Comparison of ENCODE assay signal across 11 cellular contexts in the genomic region with DNA sequence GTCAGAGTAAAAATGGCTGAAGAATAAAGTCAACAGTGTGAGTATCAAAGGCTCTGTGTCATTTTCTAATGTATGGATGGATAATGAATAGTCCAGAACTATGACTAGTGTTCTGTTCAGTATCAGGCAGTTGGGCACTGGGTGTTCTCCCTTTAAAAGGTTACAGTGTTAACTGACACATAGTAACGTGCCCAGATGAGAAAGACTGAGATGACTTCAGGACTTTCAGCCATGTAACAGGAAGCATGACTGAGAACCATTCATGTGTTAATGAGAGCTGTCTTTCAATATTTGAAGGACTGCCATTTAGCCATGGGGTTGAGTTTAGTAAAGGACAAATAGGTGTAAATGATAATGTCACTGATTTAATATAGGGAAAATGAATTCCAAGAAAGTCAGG.
A peak's percentile ranks its signal among the peaks of the same experiment; 100 is the strongest.
DNase-seq lines count a peak whose midpoint lies in the region; ATAC-seq, FAIRE-seq and TF ChIP-seq lines count a peak whose summit lies in the region.
"Had no signal": no experiment of that assay in that cellular context is flagged by ENCODE, and none has a peak within 500 bp of the region (broad histone marks: within the 10 kb centered on the region; RNA-seq: fewer than 3 reads in every experiment).

No MANE protein-coding gene starts in this region.

- peaks cover 9% of the 10 kb centered on the region for H3K4me1 Mint-ChIP-seq in astrocyte (ENCODE audit: low read depth, unreplicated experiment)
- H3K4me1 Mint-ChIP-seq: IgD-negative memory B cell had no signal

- POLR2A ChIA-PET in SK-N-SH (lab: Yijun Ruan, JAX) = no interaction called here

- H3K36me3 Mint-ChIP-seq in astrocyte (ENCODE audit: low read depth, unreplicated experiment) = no peaks in the 10 kb centered on the region
- H3K36me3 Mint-ChIP-seq: IgD-negative memory B cell had no signal

- no peak overlapping the region for H2BK15ac ChIP-seq in neuronal stem cell (ENCODE audit: low read length)

- H3K9me2 ChIP-seq in SK-N-SH = no peaks in the 10 kb centered on the region

- H3K4me1 ChIP-seq in astrocyte (ENCODE audit: insufficient read depth, low read length) = peaks cover 5% of the 10 kb centered on the region
- peaks cover 0 to 11% of the 10 kb centered on the region in 2 experiments; a peak in 2 of 4 replicates for H3K4me1 ChIP-seq in SK-N-SH (ENCODE audit: control insufficient read depth in 1 of 2, insufficient read depth in 2 of 2, low read depth in 1 of 2, low read length in 1 of 2)
- peaks cover 0 to 10% of the 10 kb centered on the region in 2 donors for H3K4me1 ChIP-seq in neuronal stem cell (ENCODE audit: control insufficient read depth in 2 of 2, insufficient read depth in 1 of 2, low read depth in 1 of 2, low read length in 2 of 2)
- H3K4me1 ChIP-seq: Caco-2 had no signal

- H2AK5ac ChIP-seq in neuronal stem cell (ENCODE audit: low read depth, low read length) = no peak overlapping the region

- H3K27me3 Mint-ChIP-seq in astrocyte (ENCODE audit: low read depth, unreplicated experiment) = no peaks in the 10 kb centered on the region
- H3K27me3 Mint-ChIP-seq: IgD-negative memory B cell had no signal

- H3K4ac ChIP-seq in neuronal stem cell (ENCODE audit: low read length) = no peak overlapping the region

- H3K4me3 ChIP-seq in astrocyte (ENCODE audit: insufficient read depth, low read depth, low read length) (no peak overlapping the region), SK-N-SH (ENCODE audit: low read depth in 2 of 2, low read length in 1 of 2) (no peak overlapping the region), neuronal stem cell (ENCODE audit: low read length in 2 of 2) (no peak overlapping the region)

- WGBS in SK-N-SH (ENCODE audit: low lambda C conversion rate) = 74% methylated on average over 1 of the region's 1 CpG
- WGBS in neuronal stem cell (ENCODE audit: extremely low coverage in 2 of 2, insufficient read length in 2 of 2, insufficient replicate concordance in 1 of 2), 2 donors = no CpG with 5 or more reads among the region's 1 CpG

- no peak for TF ChIP-seq RAD21 in SK-N-SH (IDR thresholded peaks at IDR 0.05; ENCODE audit: low read length)

- H3K14ac ChIP-seq in neuronal stem cell (ENCODE audit: low read length) = no peak overlapping the region

- peak; percentile 90 for ATAC-seq in GM19468 (IDR thresholded peaks at IDR 0.05; ENCODE audit: extremely low read depth, unreplicated experiment)
- ATAC-seq in HG03103 (IDR thresholded peaks at IDR 0.05; ENCODE audit: low read depth, unreplicated experiment) = peak; percentile 98
- no peak for ATAC-seq in left lobe of liver

- no peaks in the 10 kb centered on the region for H4K20me1 ChIP-seq in astrocyte (ENCODE audit: insufficient read depth, low read length)
- no peaks in the 10 kb centered on the region for H4K20me1 ChIP-seq in SK-N-SH (ENCODE audit: insufficient read depth)

- H3K36me3 ChIP-seq in astrocyte (ENCODE audit: insufficient read depth, low read length) = no peaks in the 10 kb centered on the region
- peaks cover 4 to 18% of the 10 kb centered on the region in 2 experiments for H3K36me3 ChIP-seq in SK-N-SH (replicated peaks in 1 of 2; ENCODE audit: control insufficient read depth in 1 of 2, insufficient read depth in 2 of 2, low read length in 1 of 2)
- no peaks in the 10 kb centered on the region for H3K36me3 ChIP-seq in neuronal stem cell (replicated peaks in 1 of 2; ENCODE audit: control insufficient read depth in 2 of 2, insufficient read depth in 2 of 2, low read length in 2 of 2)

- H3K4me2 ChIP-seq in astrocyte (ENCODE audit: low read length) (no peak overlapping the region), SK-N-SH (no peak overlapping the region), neuronal stem cell (ENCODE audit: insufficient read depth, low read length, poor library complexity, severe bottlenecking) (no peak overlapping the region)

- H3K27ac Mint-ChIP-seq in astrocyte (ENCODE audit: unreplicated experiment) = peak overlapping the region; percentile 42
- H3K27ac Mint-ChIP-seq: IgD-negative memory B cell; T-helper 1 cell treated with Interleukin-12 subunit alpha and Interleukin-12 subunit beta and Interleukin-4 antibody, amounts not matched to agents 30 μg/mL and 1 μg/mL, for 36 hours had no signal

- H2BK120ac ChIP-seq in neuronal stem cell (ENCODE audit: low read depth, low read length) = no peak overlapping the region

- H3K23ac ChIP-seq in neuronal stem cell (ENCODE audit: low read depth, low read length, poor library complexity) = no peak overlapping the region

- TF ChIP-seq EP300 in SK-N-SH (IDR thresholded peaks at IDR 0.05; ENCODE audit: borderline replicate concordance in 1 of 2, low read depth in 1 of 2, low read length in 1 of 2) = no peak

- H2BK5ac ChIP-seq in neuronal stem cell (ENCODE audit: low read length) = no peak overlapping the region

- H3K79me2 ChIP-seq in astrocyte (ENCODE audit: insufficient read depth, low read length) = no peaks in the 10 kb centered on the region
- H3K79me2 ChIP-seq in SK-N-SH (ENCODE audit: insufficient read depth) = peaks cover 14% of the 10 kb centered on the region

- no peak overlapping the region for H2AFZ ChIP-seq in astrocyte (ENCODE audit: low read depth, low read length)
- no peak overlapping the region for H2AFZ ChIP-seq in SK-N-SH (ENCODE audit: low read depth)
- H2AFZ ChIP-seq in neuronal stem cell (ENCODE audit: low read length) = no peak overlapping the region

- H3K9ac ChIP-seq in astrocyte (ENCODE audit: low read length) (no peak overlapping the region), SK-N-SH (no peak overlapping the region), neuronal stem cell (ENCODE audit: low read depth, low read length, poor library complexity) (no peak overlapping the region)

- H4K8ac ChIP-seq in neuronal stem cell (ENCODE audit: low read depth, low read length) = no peak overlapping the region

- TF ChIP-seq POLR2A in GM12891 (IDR thresholded peaks at IDR 0.05; ENCODE audit: low read depth, low read length) = no peak

- H4K91ac ChIP-seq in neuronal stem cell (ENCODE audit: low read depth, low read length, poor library complexity) = no peak overlapping the region

- H3K4me3 Mint-ChIP-seq in astrocyte (ENCODE audit: unreplicated experiment) = no peak overlapping the region
- H3K4me3 Mint-ChIP-seq: IgD-negative memory B cell; T-helper 1 cell treated with Interleukin-12 subunit alpha and Interleukin-12 subunit beta and Interleukin-4 antibody, amounts not matched to agents 30 μg/mL and 1 μg/mL, for 36 hours had no signal

- FAIRE-seq in GM12891 (lab: Jason Lieb, UNC) (peak; percentile 9), astrocyte (lab: Jason Lieb, UNC) (no peak)

- TF ChIP-seq CTCF in astrocyte (IDR thresholded peaks at IDR 0.05; ENCODE audit: insufficient read depth, low read depth, low read length) (no peak), SK-N-SH (IDR thresholded peaks at IDR 0.05) (no peak)

- no peaks in the 10 kb centered on the region for H3K79me1 ChIP-seq in neuronal stem cell (ENCODE audit: low read depth, low read length)

- no peak overlapping the region for H3K18ac ChIP-seq in neuronal stem cell (ENCODE audit: low read length)

- no peaks in the 10 kb centered on the region for H3K9me3 ChIP-seq in astrocyte (ENCODE audit: insufficient read depth, low read depth, low read length)
- H3K9me3 ChIP-seq in SK-N-SH = no peaks in the 10 kb centered on the region
- H3K9me3 ChIP-seq in neuronal stem cell (replicated peaks in 1 of 2; ENCODE audit: control insufficient read depth in 2 of 2, insufficient read depth in 1 of 2, low read depth in 1 of 2, low read length in 2 of 2) = peaks cover 0 to 4% of the 10 kb centered on the region in 2 donors
- H3K9me3 ChIP-seq: Caco-2 had no signal

- no peaks in the 10 kb centered on the region for H3K9me3 Mint-ChIP-seq in astrocyte (ENCODE audit: unreplicated experiment)
- H3K9me3 Mint-ChIP-seq: T-helper 1 cell treated with Interleukin-12 subunit alpha and Interleukin-12 subunit beta and Interleukin-4 antibody, amounts not matched to agents 30 μg/mL and 1 μg/mL, for 36 hours had no signal

- H3K27me3 ChIP-seq in astrocyte (ENCODE audit: insufficient read depth, low read length) (no peaks in the 10 kb centered on the region), SK-N-SH (ENCODE audit: insufficient read depth) (no peaks in the 10 kb centered on the region), neuronal stem cell (ENCODE audit: control insufficient read depth in 3 of 3, insufficient read depth in 3 of 3, low read depth in 1 of 3, low read length in 3 of 3) (no peaks in the 10 kb centered on the region)

- H3K27ac ChIP-seq in astrocyte (ENCODE audit: low read depth, low read length) (no peak overlapping the region), SK-N-SH (ENCODE audit: low read depth in 2 of 2, low read length in 1 of 2) (peak overlapping the region in 1 of 2 experiments; percentile 28; a peak in 1 of 4 replicates), neuronal stem cell (replicated peaks; ENCODE audit: low read length) (no peak overlapping the region)

- DNase-seq in GM12891 (ENCODE audit: insufficient read length, low spot score) (no peak), astrocyte (ENCODE audit: low read depth) (no peak), SK-N-SH (no peak), left lobe of liver (ENCODE audit: low spot score) (no peak), neuronal stem cell (ENCODE audit: low spot score) (no peak)
- DNase-seq in central memory CD4-positive, alpha-beta T cell = no peak
- DNase-seq: Caco-2 had no signal

- CTCF ChIA-PET in SK-N-SH (lab: Yijun Ruan, JAX) = no interaction called here

- H3F3A ChIP-seq in SK-N-SH (replicated peaks; ENCODE audit: insufficient read depth) = peaks cover 16% of the 10 kb centered on the region

- H2BK12ac ChIP-seq in neuronal stem cell (ENCODE audit: low read length) = no peak overlapping the region

TF ChIP-seq in GM12891, 5 proteins besides CTCF, POLR2A, EP300 and RAD21:
- no peak for TF ChIP-seq POU2F2 (IDR thresholded peaks at IDR 0.05; ENCODE audit: low read depth, low read length)
- no peak for TF ChIP-seq POLR2AphosphoS5 (IDR thresholded peaks at IDR 0.05; ENCODE audit: low read depth, low read length)
- TF ChIP-seq TAF1 (IDR thresholded peaks at IDR 0.05; ENCODE audit: low read depth, low read length) = no peak
- TF ChIP-seq SPI1 (IDR thresholded peaks at IDR 0.05; ENCODE audit: low read depth, low read length) = no peak
- TF ChIP-seq PAX5 (IDR thresholded peaks at IDR 0.05; ENCODE audit: insufficient read depth, low read length, severe bottlenecking) = no peak

TF ChIP-seq in SK-N-SH, 30 proteins besides CTCF, POLR2A, EP300 and RAD21:
- TF ChIP-seq MXI1 (IDR thresholded peaks at IDR 0.05; ENCODE audit: low read depth, low read length) = no peak
TF ChIP-seq in SK-N-SH: peak in this region for 0.
